17 cellular contexts compared by ENCODE assay signal in the genomic region with DNA sequence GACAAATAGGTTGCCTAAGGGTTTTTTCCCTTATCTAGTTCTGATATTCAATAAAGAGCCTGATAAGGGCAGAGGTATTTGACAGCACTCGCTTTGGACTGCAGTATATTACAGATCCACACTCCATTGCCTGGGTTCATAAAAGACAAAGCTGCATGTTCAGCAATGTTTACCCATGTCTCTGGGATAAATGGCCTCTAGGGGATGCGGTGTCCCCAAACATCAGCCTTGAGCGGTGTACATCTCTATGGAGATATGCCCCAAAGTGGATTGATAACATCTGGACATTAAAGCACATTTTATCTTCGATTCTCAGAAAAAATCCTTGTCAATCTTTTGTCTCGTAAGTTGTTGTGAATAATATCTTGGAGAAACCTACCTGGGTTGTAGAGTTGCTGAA.
A peak's percentile ranks its signal among the peaks of the same experiment; 100 is the strongest.
DNase-seq lines count a peak whose midpoint lies in the region; ATAC-seq and TF ChIP-seq lines count a peak whose summit lies in the region.
"Had no signal": no experiment of that assay in that cellular context is flagged by ENCODE, and none has a peak within 500 bp of the region (broad histone marks: within the 10 kb centered on the region; RNA-seq: fewer than 3 reads in every experiment).

No MANE protein-coding gene starts in this region.

- H3K4me3 Mint-ChIP-seq in activated naive CD8-positive, alpha-beta T cell treated with anti-CD3 and anti-CD28 coated beads for 36 hours: no peak overlapping the region
- H3K4me3 Mint-ChIP-seq: CD4-positive, alpha-beta memory T cell; H9; HFFc6; IgD-negative memory B cell had no signal

- no peaks in the 10 kb centered on the region for H3K36me3 Mint-ChIP-seq in activated naive CD8-positive, alpha-beta T cell treated with anti-CD3 and anti-CD28 coated beads for 36 hours
- H3K36me3 Mint-ChIP-seq: CD4-positive, alpha-beta memory T cell had no signal

- peak; percentile 50 for TF ChIP-seq CTCF in VCaP (conservative IDR thresholded peaks at IDR 0.05)
- no peak for TF ChIP-seq CTCF in RWPE1 (conservative IDR thresholded peaks at IDR 0.05; ENCODE audit: low read depth)

- ATAC-seq in GM21619 (IDR thresholded peaks at IDR 0.05; ENCODE audit: unreplicated experiment): no peak

- no peaks in the 10 kb centered on the region for H3K4me1 Mint-ChIP-seq in activated naive CD8-positive, alpha-beta T cell treated with anti-CD3 and anti-CD28 coated beads for 36 hours
- H3K4me1 Mint-ChIP-seq: CD4-positive, alpha-beta memory T cell; IgD-negative memory B cell had no signal

- peak; percentile 2 for DNase-seq in NCI-H748 (lab: John Stamatoyannopoulos, UW; ENCODE audit: unreplicated experiment)
- DNase-seq in NCI-H748 treated with DMSO at 0.1 percent for 48 hours (lab: John Stamatoyannopoulos, UW): no peak
- DNase-seq in HEK293T (ENCODE audit: extremely low spot score): peak; percentile 7
- no peak for DNase-seq in RWPE1 (ENCODE audit: low spot score)
- DNase-seq in activated naive CD8-positive, alpha-beta T cell treated with anti-CD3 and anti-CD28 coated beads for 36 hours: no peak
- DNase-seq: 8988T; C1 segment of cervical spinal cord; CD4-positive, alpha-beta memory T cell; DND-41; GDM1; GOT3; H9; HFFc6; KG1 had no signal

- no peak overlapping the region for H3K27ac Mint-ChIP-seq in activated naive CD8-positive, alpha-beta T cell treated with anti-CD3 and anti-CD28 coated beads for 36 hours
- H3K27ac Mint-ChIP-seq: CD4-positive, alpha-beta memory T cell; H9; HFFc6; IgD-negative memory B cell had no signal

- H3K27ac ChIP-seq in VCaP (no peak overlapping the region), RWPE1 (no peak overlapping the region)

- H3K9me3 Mint-ChIP-seq in activated naive CD8-positive, alpha-beta T cell treated with anti-CD3 and anti-CD28 coated beads for 36 hours: peaks cover 6% of the 10 kb centered on the region

- H3K27me3 Mint-ChIP-seq in activated naive CD8-positive, alpha-beta T cell treated with anti-CD3 and anti-CD28 coated beads for 36 hours: no peaks in the 10 kb centered on the region
- H3K27me3 Mint-ChIP-seq: CD4-positive, alpha-beta memory T cell; IgD-negative memory B cell had no signal

- CTCF ChIA-PET in HEK293T (lab: Yijun Ruan, JAX) (no interaction called here), RWPE1 (lab: Yijun Ruan, JAX) (no interaction called here)

- POLR2A ChIA-PET in HEK293T (lab: Yijun Ruan, JAX) (no interaction called here), RWPE1 (lab: Yijun Ruan, JAX; ENCODE audit: low non-redundant PET) (no interaction called here)

TF ChIP-seq in HEK293T, 16 proteins besides CTCF, POLR2A, EP300 and RAD21:
- TF ChIP-seq SP1 (IDR thresholded peaks at IDR 0.05): no peak
- no peak for TF ChIP-seq FOXA1 (IDR thresholded peaks at IDR 0.05)
- TF ChIP-seq FOXK2 (IDR thresholded peaks at IDR 0.05): no peak
- TF ChIP-seq L3MBTL2 (conservative IDR thresholded peaks at IDR 0.05): no peak
- no peak for TF ChIP-seq SUZ12 (IDR thresholded peaks at IDR 0.05)
- no peak for TF ChIP-seq ZNF384 (IDR thresholded peaks at IDR 0.05)
- TF ChIP-seq, protein P1, sequence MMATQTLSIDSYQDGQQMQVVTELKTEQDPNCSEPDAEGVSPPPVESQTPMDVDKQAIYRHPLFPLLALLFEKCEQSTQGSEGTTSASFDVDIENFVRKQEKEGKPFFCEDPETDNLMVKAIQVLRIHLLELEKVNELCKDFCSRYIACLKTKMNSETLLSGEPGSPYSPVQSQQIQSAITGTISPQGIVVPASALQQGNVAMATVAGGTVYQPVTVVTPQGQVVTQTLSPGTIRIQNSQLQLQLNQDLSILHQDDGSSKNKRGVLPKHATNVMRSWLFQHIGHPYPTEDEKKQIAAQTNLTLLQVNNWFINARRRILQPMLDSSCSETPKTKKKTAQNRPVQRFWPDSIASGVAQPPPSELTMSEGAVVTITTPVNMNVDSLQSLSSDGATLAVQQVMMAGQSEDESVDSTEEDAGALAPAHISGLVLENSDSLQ (IDR thresholded peaks at IDR 0.05): no peak
- no peak for TF ChIP-seq ARNT (IDR thresholded peaks at IDR 0.05)
- no peak for TF ChIP-seq TARDBP (IDR thresholded peaks at IDR 0.05)
- no peak for TF ChIP-seq LEF1 (IDR thresholded peaks at IDR 0.05; ENCODE audit: borderline replicate concordance)
- no peak for TF ChIP-seq ELF4 (IDR thresholded peaks at IDR 0.05)
- no peak for TF ChIP-seq NFRKB (IDR thresholded peaks at IDR 0.05)
- no peak for TF ChIP-seq HDGF (IDR thresholded peaks at IDR 0.05; ENCODE audit: borderline replicate concordance)
- no peak for TF ChIP-seq CTBP1 (IDR thresholded peaks at IDR 0.05; ENCODE audit: borderline replicate concordance)
- no peak for TF ChIP-seq BHLHE40 (IDR thresholded peaks at IDR 0.05; ENCODE audit: borderline replicate concordance)
- TF ChIP-seq FOXM1 (IDR thresholded peaks at IDR 0.05; ENCODE audit: borderline replicate concordance): no peak
TF ChIP-seq in HEK293T: peak in this region for 0.

Comparison
In these comparisons a context has a peak if more than half of its experiments do, and no peak if none do; other contexts are left out.
1. DNase-seq: peak in NCI-H748 (single experiment) and HEK293T (single experiment); none in NCI-H748 treated with DMSO at 0.1 percent for 48 hours (single experiment), RWPE1 (single experiment) and activated naive CD8-positive, alpha-beta T cell treated with anti-CD3 and anti-CD28 coated beads for 36 hours (single experiment).